ENCODE assay signal across 10 cellular contexts in the genomic region with DNA sequence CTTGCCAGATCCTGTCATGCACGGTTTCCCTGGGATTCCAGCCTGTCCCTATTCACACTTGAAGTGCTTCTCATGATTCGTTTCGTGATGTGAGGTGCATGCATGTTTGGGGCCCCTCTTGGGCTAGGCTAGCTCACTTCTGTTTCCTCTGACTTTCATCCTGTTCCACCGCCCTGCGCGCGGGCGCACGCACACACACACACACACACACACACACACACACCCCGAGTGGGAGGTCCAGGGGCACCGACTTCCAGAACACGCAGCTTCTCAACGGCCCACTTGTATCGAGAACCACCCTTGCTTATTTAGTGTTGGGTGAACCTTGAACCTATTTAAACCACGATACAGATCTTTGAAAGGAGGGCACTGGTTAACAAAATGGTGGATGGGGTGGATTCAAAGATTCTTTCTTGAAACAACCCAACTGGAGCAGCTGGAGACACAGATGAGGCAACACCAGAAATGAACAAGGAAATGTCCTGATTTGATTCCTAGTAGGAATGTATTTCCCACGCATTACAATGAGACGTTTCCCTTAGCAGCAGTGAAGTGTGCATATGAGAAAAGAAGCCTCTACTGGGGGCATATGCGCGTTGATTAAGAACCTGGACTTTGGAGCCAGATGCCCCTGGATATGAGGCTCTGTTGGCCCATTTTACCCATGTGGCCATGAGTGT. TPM values are rescaled to one million over a fixed set of nuclear protein-coding genes. Genes with fewer than 3 reads are reported as not detected.
DNase-seq lines count a peak whose midpoint lies in the region; ATAC-seq and TF ChIP-seq lines count a peak whose summit lies in the region.
"Had no signal": no experiment of that assay in that cellular context is flagged by ENCODE, and none has a peak within 500 bp of the region (broad histone marks: within the 10 kb centered on the region; RNA-seq: fewer than 3 reads in every experiment).

No MANE protein-coding gene starts in this region.

- H3K27ac ChIP-seq in skin epidermis = peak overlapping the region in 15 of 21 experiments; percentile 5 to 83 (median 50)

- H3K27me3 ChIP-seq in MG63 = no peaks in the 10 kb centered on the region

- H3K27me3 Mint-ChIP-seq in activated B cell treated with CpG ODN at 0.5 μM for 24 hours (no peaks in the 10 kb centered on the region), progenitor cell of endocrine pancreas (peaks cover 7% of the 10 kb centered on the region)
- no peaks in the 10 kb centered on the region for H3K27me3 Mint-ChIP-seq in central memory CD8-positive, alpha-beta T cell

- no peaks in the 10 kb centered on the region for H3K9me3 Mint-ChIP-seq in activated B cell treated with CpG ODN at 0.5 μM for 24 hours
- no peaks in the 10 kb centered on the region for H3K9me3 Mint-ChIP-seq in central memory CD8-positive, alpha-beta T cell
- H3K9me3 Mint-ChIP-seq in progenitor cell of endocrine pancreas (ENCODE audit: low read depth) = no peaks in the 10 kb centered on the region

- DNase-seq in DMS79 (lab: John Stamatoyannopoulos, UW) (peak; percentile 49), activated B cell treated with CpG ODN at 0.5 μM for 24 hours (peak; percentile 28), NCI-H2171 (lab: John Stamatoyannopoulos, UW) (no peak), progenitor cell of endocrine pancreas (ENCODE audit: low spot score, unreplicated experiment) (no peak), erythroblast (lab: John Stamatoyannopoulos, UW) (no peak), MG63 (no peak)
- DNase-seq in central memory CD8-positive, alpha-beta T cell (ENCODE audit: low spot score in 2 of 2) = no peak
- DNase-seq: EL, GOT3 had no signal

- H3K4me1 Mint-ChIP-seq in activated B cell treated with CpG ODN at 0.5 μM for 24 hours = peaks cover 97% of the 10 kb centered on the region
- peaks cover 62% of the 10 kb centered on the region for H3K4me1 Mint-ChIP-seq in central memory CD8-positive, alpha-beta T cell
- no peaks in the 10 kb centered on the region for H3K4me1 Mint-ChIP-seq in progenitor cell of endocrine pancreas (ENCODE audit: low read depth)

- ATAC-seq in activated B cell treated with CpG ODN at 0.5 μM for 24 hours (ENCODE audit: low read depth) = no peak
- ATAC-seq in central memory CD8-positive, alpha-beta T cell (replicated peaks; ENCODE audit: extremely low read depth, poor library complexity, severe bottlenecking) = no peak

- POLR2A ChIA-PET in activated B cell treated with CpG ODN at 0.5 μM for 24 hours (lab: Charles Lee) = interaction anchor here (0.6 to 10.0 kb wide), 6 partner anchors 12 to 190 kb away, joined by 3 to 174 read pairs (median 8); a partner anchor contains a TSS

- CTCF ChIA-PET in activated B cell treated with CpG ODN at 0.5 μM for 24 hours (lab: Charles Lee) = interaction anchor here (0.6 to 9.5 kb wide), 4 partner anchors 78 to 307 kb away, joined by 3 to 77 read pairs (median 4); a partner anchor contains a TSS

- no peaks in the 10 kb centered on the region for H3K9me3 ChIP-seq in MG63

- TF ChIP-seq CTCF in activated B cell treated with CpG ODN at 0.5 μM for 24 hours (IDR thresholded peaks at IDR 0.05) = no peak
- TF ChIP-seq CTCF in progenitor cell of endocrine pancreas (IDR thresholded peaks at IDR 0.05; ENCODE audit: unreplicated experiment) = no peak

- intact Hi-C loops in activated B cell treated with CpG ODN at 0.5 μM for 24 hours (cut with micrococcal nuclease) = no loop called here

- H3K4me3 Mint-ChIP-seq in activated B cell treated with CpG ODN at 0.5 μM for 24 hours = peak overlapping the region; percentile 75
- H3K4me3 Mint-ChIP-seq in central memory CD8-positive, alpha-beta T cell = peak overlapping the region; percentile 26
- H3K4me3 Mint-ChIP-seq in progenitor cell of endocrine pancreas (ENCODE audit: low read depth) = no peak overlapping the region

- H3K4me3 ChIP-seq in skin epidermis (no peak overlapping the region), MG63 (no peak overlapping the region)

- H3K36me3 ChIP-seq in MG63 = peaks cover 13% of the 10 kb centered on the region

- H3K36me3 Mint-ChIP-seq in activated B cell treated with CpG ODN at 0.5 μM for 24 hours (ENCODE audit: low read depth) = peaks cover 9% of the 10 kb centered on the region
- peaks cover 17% of the 10 kb centered on the region for H3K36me3 Mint-ChIP-seq in central memory CD8-positive, alpha-beta T cell (ENCODE audit: insufficient read depth)
- H3K36me3 Mint-ChIP-seq in progenitor cell of endocrine pancreas (ENCODE audit: insufficient read depth) = no peaks in the 10 kb centered on the region

- TF ChIP-seq POLR2A in erythroblast (IDR thresholded peaks at IDR 0.05; ENCODE audit: low read length) = no peak

- peak overlapping the region; percentile 82 for H3K27ac Mint-ChIP-seq in activated B cell treated with CpG ODN at 0.5 μM for 24 hours
- peak overlapping the region; percentile 49 for H3K27ac Mint-ChIP-seq in central memory CD8-positive, alpha-beta T cell (ENCODE audit: low read depth)
- no peak overlapping the region for H3K27ac Mint-ChIP-seq in progenitor cell of endocrine pancreas

RNA-seq across cellular contexts. Expression of a gene that starts 16.3 kb away (rescaled TPM):
- total RNA-seq in activated B cell treated with CpG ODN at 0.5 μM for 24 hours (59.9 and 60.8 TPM in 2 replicates), progenitor cell of endocrine pancreas (4.2 and 5.4 TPM in 2 replicates)
- total RNA-seq in MG63 (2014; rRNA removed; shearing (Covaris generic); ENCODE audit: low replicate concordance) = 4.8 and 5.7 TPM in 2 replicates

Comparison
In these comparisons a context has a peak if more than half of its experiments do, and no peak if none do; other contexts are left out.
1. DNase-seq: peak in DMS79 (single experiment) and activated B cell treated with CpG ODN at 0.5 μM for 24 hours (single experiment); none in central memory CD8-positive, alpha-beta T cell (0 of 2), NCI-H2171 (single experiment), progenitor cell of endocrine pancreas (single experiment), erythroblast (0 of 2) and MG63 (single experiment).